ENCODE assay signal across 9 cellular contexts in genomic region chr1:236066828-236067386, GRCh38. TPM values are rescaled to one million over a fixed set of nuclear protein-coding genes. Genes with fewer than 3 reads are reported as not detected.
DNase-seq lines count a peak whose midpoint lies in the region; ATAC-seq, FAIRE-seq and TF ChIP-seq lines count a peak whose summit lies in the region.
"Had no signal": no experiment of that assay in that cellular context is flagged by ENCODE, and none has a peak within 500 bp of the region (broad histone marks: within the 10 kb centered on the region; RNA-seq: fewer than 3 reads in every experiment).

No MANE protein-coding gene starts in this region.

- H3K27ac ChIP-seq in BLaER1 (no peak overlapping the region), left ventricle myocardium inferior (replicated peaks) (peak overlapping the region; percentile 98)

- H3K9me3 ChIP-seq in BLaER1: peaks cover 30% of the 10 kb centered on the region
- peaks cover 20% of the 10 kb centered on the region for H3K9me3 ChIP-seq in left ventricle myocardium inferior (replicated peaks)
- H3K9me3 ChIP-seq: body of pancreas had no signal

- H4K20me1 ChIP-seq in BLaER1: no peaks in the 10 kb centered on the region

- H3K4me1 ChIP-seq in BLaER1 (peaks cover 11% of the 10 kb centered on the region), left ventricle myocardium inferior (peaks cover 68% of the 10 kb centered on the region)

- DNase-seq in Jurkat, Clone E6-1 (ENCODE audit: low read depth, low spot score): peak; percentile 41
- peak; percentile 17 for DNase-seq in activated CD8-positive, alpha-beta memory T cell treated with anti-CD3 and anti-CD28 coated beads, Interleukin-2, amount 50 U/mL, for 1 hour (ENCODE audit: extremely low read depth)
- peak; percentile 72 for DNase-seq in left ventricle myocardium inferior
- peak; percentile 30 to 46 (median 43) for DNase-seq in stimulated activated CD4-positive, alpha-beta T cell treated with anti-CD3 and anti-CD28 coated beads, TNF-alpha, amount 100 ng/mL, for 4 hours (ENCODE audit: low read depth in 3 of 3)
- DNase-seq in T1000 (lab: John Stamatoyannopoulos, UW): no peak
- no peak for DNase-seq in urothelium cell line (ENCODE audit: low spot score)

- no peak for TF ChIP-seq CTCF in left ventricle myocardium inferior (IDR thresholded peaks at IDR 0.05; ENCODE audit: borderline replicate concordance)

- peak; percentile 66 for ATAC-seq in GM21381 (IDR thresholded peaks at IDR 0.05; ENCODE audit: unreplicated experiment)
- ATAC-seq: body of pancreas had no signal

- intact Hi-C loops in left ventricle myocardium inferior (cut with micrococcal nuclease): no loop called here

- no peak for FAIRE-seq in urothelium cell line (lab: Jason Lieb, UNC)

- H3K4me2 ChIP-seq in BLaER1: peak overlapping the region; percentile 30; the same call in 1 of the 2 replicates

- H3K36me3 ChIP-seq in BLaER1: no peaks in the 10 kb centered on the region
- H3K36me3 ChIP-seq in left ventricle myocardium inferior: peaks cover 9% of the 10 kb centered on the region

- H3K9ac ChIP-seq in BLaER1: no peak overlapping the region

- H3K27me3 ChIP-seq in BLaER1: no peaks in the 10 kb centered on the region
- no peaks in the 10 kb centered on the region for H3K27me3 ChIP-seq in left ventricle myocardium inferior (ENCODE audit: low read depth)
- H3K27me3 ChIP-seq: body of pancreas had no signal

- no peak overlapping the region for H3K4me3 ChIP-seq in BLaER1
- H3K4me3 ChIP-seq in Jurkat, Clone E6-1 (ENCODE audit: low read length): no peak overlapping the region
- H3K4me3 ChIP-seq in left ventricle myocardium inferior: peak overlapping the region; percentile 92
- H3K4me3 ChIP-seq: body of pancreas had no signal

RNA-seq across cellular contexts. Expression of gene NID1, which starts 2.0 kb away (rescaled TPM):
- not detected for polyA plus RNA-seq in Jurkat, Clone E6-1 (2012; ENCODE audit: insufficient read depth, insufficient read length)
- total RNA-seq in left ventricle myocardium inferior: 40.4 TPM

Comparison
In these comparisons a context has a peak if more than half of its experiments do, and no peak if none do; other contexts are left out.
1. DNase-seq: peak in Jurkat, Clone E6-1 (single experiment), activated CD8-positive, alpha-beta memory T cell treated with anti-CD3 and anti-CD28 coated beads, Interleukin-2, amount 50 U/mL, for 1 hour (single experiment), left ventricle myocardium inferior (single experiment) and stimulated activated CD4-positive, alpha-beta T cell treated with anti-CD3 and anti-CD28 coated beads, TNF-alpha, amount 100 ng/mL, for 4 hours (3 of 3); none in T1000 (single experiment) and urothelium cell line (single experiment).